In the genomic region with DNA sequence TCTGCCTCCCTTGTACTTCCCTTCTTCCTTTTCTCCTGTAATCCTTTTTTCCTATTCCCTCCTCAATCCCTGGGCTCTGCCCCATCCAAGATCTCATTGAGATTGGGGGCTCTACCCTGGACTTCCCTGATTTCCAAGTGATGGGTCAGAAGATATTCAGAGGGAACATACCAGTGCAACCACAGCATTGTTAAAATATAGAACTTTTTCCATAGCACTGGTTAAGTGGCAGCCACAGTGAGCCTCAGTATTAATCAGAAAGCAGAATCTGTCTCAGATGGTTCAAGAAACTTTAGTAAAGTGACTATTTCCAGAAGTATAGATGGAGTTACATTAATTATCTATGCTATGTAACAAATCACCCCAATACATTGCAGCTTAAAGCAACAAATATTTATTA, we compare ENCODE assay signal across 17 cellular contexts. TPM values are rescaled to one million over a fixed set of nuclear protein-coding genes. Genes with fewer than 3 reads are reported as not detected.
DNase-seq lines count a peak whose midpoint lies in the region; ATAC-seq, FAIRE-seq and TF ChIP-seq lines count a peak whose summit lies in the region.
"Had no signal": no experiment of that assay in that cellular context is flagged by ENCODE, and none has a peak within 500 bp of the region (broad histone marks: within the 10 kb centered on the region; RNA-seq: fewer than 3 reads in every experiment).

No MANE protein-coding gene starts in this region.

- no peaks in the 10 kb centered on the region for H3K9me3 Mint-ChIP-seq in activated T-cell treated with anti-CD3 and anti-CD28 coated beads, Interleukin-2, amount 50 U/mL, for 24 hours
- H3K9me3 Mint-ChIP-seq in CD14-positive monocyte: no peaks in the 10 kb centered on the region
- H3K9me3 Mint-ChIP-seq: effector memory CD8-positive, alpha-beta T cell had no signal

- H3K9ac ChIP-seq in endothelial cell of umbilical vein (replicated peaks; ENCODE audit: extremely low read depth, insufficient read depth, low read length): no peak overlapping the region
- H3K9ac ChIP-seq: parathyroid adenoma had no signal

- TF ChIP-seq POLR2A in endothelial cell of umbilical vein (IDR thresholded peaks at IDR 0.05; ENCODE audit: low read depth, low read length): no peak
- no peak for TF ChIP-seq POLR2A in Peyer's patch (IDR thresholded peaks at IDR 0.05)

- no peaks in the 10 kb centered on the region for H3K9me3 ChIP-seq in SJSA1 (replicated peaks)
- no peaks in the 10 kb centered on the region for H3K9me3 ChIP-seq in endothelial cell of umbilical vein (replicated peaks; ENCODE audit: control insufficient read depth, insufficient read depth, low read length)
- H3K9me3 ChIP-seq in Peyer's patch: no peaks in the 10 kb centered on the region
- H3K9me3 ChIP-seq: left lung, upper lobe of left lung had no signal

- peaks cover 16% of the 10 kb centered on the region for H3K4me1 Mint-ChIP-seq in activated T-cell treated with anti-CD3 and anti-CD28 coated beads, Interleukin-2, amount 50 U/mL, for 24 hours (ENCODE audit: low read depth)
- H3K4me1 Mint-ChIP-seq in CD14-positive monocyte: peaks cover 11% of the 10 kb centered on the region

- H3K4me3 Mint-ChIP-seq in activated T-cell treated with anti-CD3 and anti-CD28 coated beads, Interleukin-2, amount 50 U/mL, for 24 hours: no peak overlapping the region
- H3K4me3 Mint-ChIP-seq in CD14-positive monocyte: no peak overlapping the region
- H3K4me3 Mint-ChIP-seq: activated naive CD8-positive, alpha-beta T cell treated with anti-CD3 and anti-CD28 coated beads, Interleukin-2, amount 10 ng/mL, durations not matched to agents 7 days and 5 days; effector memory CD8-positive, alpha-beta T cell had no signal

- intact Hi-C loops in endothelial cell of umbilical vein (cut with micrococcal nuclease): loop anchor here (1.0 to 2.0 kb wide), 4 partner anchors 28 to 184 kb away; no protein-coding TSS in a partner anchor
- intact Hi-C loops in CD14-positive monocyte (cut with micrococcal nuclease): no loop called here

- H3K27me3 Mint-ChIP-seq in activated T-cell treated with anti-CD3 and anti-CD28 coated beads, Interleukin-2, amount 50 U/mL, for 24 hours: peaks cover 8% of the 10 kb centered on the region
- H3K27me3 Mint-ChIP-seq in CD14-positive monocyte (ENCODE audit: low read depth in 3 of 3): peaks cover under 1 to 2% (median 2%) of the 10 kb centered on the region in 3 donors

- FAIRE-seq in endothelial cell of umbilical vein (lab: Jason Lieb, UNC): no peak

- CTCF ChIA-PET in endothelial cell of umbilical vein (lab: Charles Lee): interaction anchor here (1.0 to 3.4 kb wide), 10 partner anchors 9 to 313 kb away, joined by 3 to 21 read pairs (median 3); no protein-coding TSS in a partner anchor

- dilution Hi-C loops in endothelial cell of umbilical vein (cut with MboI; ENCODE audit: extremely low pct_ligation_motif_present, low sequenced_read_pairs): no loop called here

- DNase-seq in activated T-cell treated with anti-CD3 and anti-CD28 coated beads, Interleukin-2, amount 50 U/mL, for 24 hours: no peak
- no peak for DNase-seq in activated T-cell treated with anti-CD3 and anti-CD28 coated beads, Interleukin-2, amount 50 U/mL, for 1 hour
- DNase-seq in SJSA1 (ENCODE audit: low read depth in 1 of 2, low spot score in 2 of 2) (no peak), endothelial cell of umbilical vein (ENCODE audit: low read depth, low spot score) (no peak), SHP77 (lab: John Stamatoyannopoulos, UW) (no peak), CD14-positive monocyte (ENCODE audit: low spot score) (no peak), Peyer's patch (no peak)
- DNase-seq in stimulated activated naive CD8-positive, alpha-beta T cell treated with anti-CD3 and anti-CD28 coated beads, Interleukin-15, Interleukin-2, amounts not matched to agents 100 U/mL and 50 U/mL, for 24 hours: no peak
- DNase-seq: effector memory CD8-positive, alpha-beta T cell; NCI-H1105 treated with DMSO at 0.1 percent for 48 hours had no signal

- H2AFZ ChIP-seq in endothelial cell of umbilical vein (ENCODE audit: low read depth, low read length): no peak overlapping the region
- H2AFZ ChIP-seq: parathyroid adenoma had no signal

- no peaks in the 10 kb centered on the region for H3K79me2 ChIP-seq in endothelial cell of umbilical vein (ENCODE audit: control insufficient read depth, insufficient read depth, low read length)
- H3K79me2 ChIP-seq: parathyroid adenoma had no signal

- no peaks in the 10 kb centered on the region for H4K20me1 ChIP-seq in endothelial cell of umbilical vein (replicated peaks; ENCODE audit: control insufficient read depth, extremely low read depth, insufficient read depth, low read length)

- H3K4me3 ChIP-seq in SJSA1 (no peak overlapping the region), endothelial cell of umbilical vein (replicated peaks in 1 of 3; ENCODE audit: insufficient read depth in 1 of 3, low read depth in 1 of 3, low read length in 3 of 3) (no peak overlapping the region), Peyer's patch (no peak overlapping the region)
- H3K4me3 ChIP-seq: left lung, upper lobe of left lung had no signal

- H3K27ac ChIP-seq in SJSA1 (peak overlapping the region; percentile 64), endothelial cell of umbilical vein (ENCODE audit: insufficient read depth, low read depth, low read length) (peak overlapping the region; percentile 86), Peyer's patch (no peak overlapping the region)
- H3K27ac ChIP-seq: left lung, parathyroid adenoma, RWPE1, upper lobe of left lung had no signal

- H3K4me2 ChIP-seq in endothelial cell of umbilical vein (ENCODE audit: insufficient read depth, low read length): peak overlapping the region; percentile 14

- H3K36me3 ChIP-seq in SJSA1: no peaks in the 10 kb centered on the region
- no peaks in the 10 kb centered on the region for H3K36me3 ChIP-seq in endothelial cell of umbilical vein (ENCODE audit: control insufficient read depth in 2 of 2, extremely low read depth in 1 of 2, insufficient read depth in 2 of 2, low read length in 2 of 2)
- no peaks in the 10 kb centered on the region for H3K36me3 ChIP-seq in Peyer's patch
- H3K36me3 ChIP-seq: left lung, upper lobe of left lung had no signal

- H3K27me3 ChIP-seq in SJSA1 (replicated peaks) (no peaks in the 10 kb centered on the region), endothelial cell of umbilical vein (ENCODE audit: control insufficient read depth in 2 of 2, insufficient read depth in 2 of 2, low read length in 2 of 2) (no peaks in the 10 kb centered on the region), Peyer's patch (no peaks in the 10 kb centered on the region)
- H3K27me3 ChIP-seq: left lung, upper lobe of left lung had no signal

- peak overlapping the region; percentile 22 for H3K27ac Mint-ChIP-seq in activated T-cell treated with anti-CD3 and anti-CD28 coated beads, Interleukin-2, amount 50 U/mL, for 24 hours
- H3K27ac Mint-ChIP-seq in CD14-positive monocyte: peak overlapping the region in 1 of 7 donors; percentile 56

- TF ChIP-seq CTCF in endothelial cell of umbilical vein (IDR thresholded peaks at IDR 0.05; ENCODE audit: extremely low read depth in 1 of 2, insufficient read depth in 1 of 2, low read depth in 1 of 2, low read length in 2 of 2) (no peak), CD14-positive monocyte (IDR thresholded peaks at IDR 0.05) (no peak), Peyer's patch (IDR thresholded peaks at IDR 0.05) (no peak)

- H3K36me3 Mint-ChIP-seq in activated T-cell treated with anti-CD3 and anti-CD28 coated beads, Interleukin-2, amount 50 U/mL, for 24 hours (ENCODE audit: low read depth): no peaks in the 10 kb centered on the region
- H3K36me3 Mint-ChIP-seq in CD14-positive monocyte: peaks cover 0 to 3% of the 10 kb centered on the region in 2 donors

- BruUV-seq in endothelial cell of umbilical vein (replicated peaks; lab: Mats Ljungman, UMichigan): no TSS peak

- peaks cover 42% of the 10 kb centered on the region for H3K4me1 ChIP-seq in SJSA1 (replicated peaks)
- H3K4me1 ChIP-seq in endothelial cell of umbilical vein (ENCODE audit: control insufficient read depth, extremely low read depth, insufficient read depth, low read length): peaks cover 37% of the 10 kb centered on the region
- no peaks in the 10 kb centered on the region for H3K4me1 ChIP-seq in Peyer's patch
- H3K4me1 ChIP-seq: left lung, parathyroid adenoma had no signal

- POLR2A ChIA-PET in endothelial cell of umbilical vein (lab: Charles Lee): no interaction called here

- H3K9me1 ChIP-seq in endothelial cell of umbilical vein (replicated peaks; ENCODE audit: control insufficient read depth, extremely low read depth, insufficient read depth, low read length): no peaks in the 10 kb centered on the region

- ATAC-seq in stimulated activated naive CD8-positive, alpha-beta T cell treated with anti-CD3 and anti-CD28 coated beads, Interleukin-15, Interleukin-2, amounts not matched to agents 100 U/mL and 50 U/mL, for 24 hours: peak; percentile 59
- ATAC-seq: effector memory CD8-positive, alpha-beta T cell had no signal

TF ChIP-seq in endothelial cell of umbilical vein, 7 proteins besides CTCF, POLR2A, EP300 and RAD21:
- TF ChIP-seq FOS (IDR thresholded peaks at IDR 0.05; ENCODE audit: borderline replicate concordance, insufficient read depth, low read length): no peak
- TF ChIP-seq GATA2 (IDR thresholded peaks at IDR 0.05; ENCODE audit: insufficient read depth, insufficient read length, low read depth, low read length): no peak
- TF ChIP-seq, protein P1, sequence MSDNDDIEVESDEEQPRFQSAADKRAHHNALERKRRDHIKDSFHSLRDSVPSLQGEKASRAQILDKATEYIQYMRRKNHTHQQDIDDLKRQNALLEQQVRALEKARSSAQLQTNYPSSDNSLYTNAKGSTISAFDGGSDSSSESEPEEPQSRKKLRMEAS (IDR thresholded peaks at IDR 0.05; ENCODE audit: insufficient read depth, insufficient read length): no peak
- TF ChIP-seq JUN (IDR thresholded peaks at IDR 0.05; ENCODE audit: borderline replicate concordance, insufficient read depth, insufficient read length, low read depth): no peak
- no peak for TF ChIP-seq POLR2AphosphoS5 (IDR thresholded peaks at IDR 0.05; ENCODE audit: insufficient read depth, low read depth, low read length)
- TF ChIP-seq EZH2 (IDR thresholded peaks at IDR 0.05; ENCODE audit: borderline replicate concordance, low read depth, low read length, severe bottlenecking): no peak
- no peak for TF ChIP-seq MYC (IDR thresholded peaks at IDR 0.05; ENCODE audit: low read depth, low read length)

RNA-seq across cellular contexts. Expression of a gene that starts 18.7 kb away (rescaled TPM):
- total RNA-seq in SJSA1 (2014; rRNA removed; shearing (Covaris generic)): not detected in 2 replicates
- total RNA-seq in endothelial cell of umbilical vein (0.09 TPM in 1 of 2 replicates, not detected in the other), Peyer's patch (not detected)
- polyA plus RNA-seq in endothelial cell of umbilical vein (0.07 and 0.08 TPM in 2 replicates), CD14-positive monocyte (not detected)
- polyA plus RNA-seq in endothelial cell of umbilical vein (2011; cell fraction: cytosol; rRNA removed): 0.04 and 0.05 TPM in 2 replicates
- 0.13 and 0.15 TPM in 2 replicates for polyA plus RNA-seq in endothelial cell of umbilical vein (2011; cell fraction: nucleus; rRNA removed)
- 0.03 TPM in 1 of 2 replicates, not detected in the other for polyA plus RNA-seq in endothelial cell of umbilical vein (2012)
- not detected in 2 replicates for polyA minus RNA-seq in endothelial cell of umbilical vein
- not detected for polyA minus RNA-seq in endothelial cell of umbilical vein (2011; cell fraction: cytosol; rRNA and poly(A)+ RNA removed)
- polyA minus RNA-seq in endothelial cell of umbilical vein (2011; cell fraction: nucleus; rRNA and poly(A)+ RNA removed): 0.10 TPM in 1 of 2 replicates, not detected in the other
- total RNA-seq: A673; activated naive CD8-positive, alpha-beta T cell treated with anti-CD3 and anti-CD28 coated beads, Interleukin-2, amount 10 ng/mL, durations not matched to agents 7 days and 5 days; Daoy; left lung; upper lobe of left lung had no signal

Comparison
In these comparisons a context has a peak if more than half of its experiments do, and no peak if none do; other contexts are left out.
1. H3K27ac ChIP-seq: peak in SJSA1 (single experiment) and endothelial cell of umbilical vein (single experiment); none in Peyer's patch (0 of 4).